Comparison of ENCODE assay signal across 21 cellular contexts in the genomic region with DNA sequence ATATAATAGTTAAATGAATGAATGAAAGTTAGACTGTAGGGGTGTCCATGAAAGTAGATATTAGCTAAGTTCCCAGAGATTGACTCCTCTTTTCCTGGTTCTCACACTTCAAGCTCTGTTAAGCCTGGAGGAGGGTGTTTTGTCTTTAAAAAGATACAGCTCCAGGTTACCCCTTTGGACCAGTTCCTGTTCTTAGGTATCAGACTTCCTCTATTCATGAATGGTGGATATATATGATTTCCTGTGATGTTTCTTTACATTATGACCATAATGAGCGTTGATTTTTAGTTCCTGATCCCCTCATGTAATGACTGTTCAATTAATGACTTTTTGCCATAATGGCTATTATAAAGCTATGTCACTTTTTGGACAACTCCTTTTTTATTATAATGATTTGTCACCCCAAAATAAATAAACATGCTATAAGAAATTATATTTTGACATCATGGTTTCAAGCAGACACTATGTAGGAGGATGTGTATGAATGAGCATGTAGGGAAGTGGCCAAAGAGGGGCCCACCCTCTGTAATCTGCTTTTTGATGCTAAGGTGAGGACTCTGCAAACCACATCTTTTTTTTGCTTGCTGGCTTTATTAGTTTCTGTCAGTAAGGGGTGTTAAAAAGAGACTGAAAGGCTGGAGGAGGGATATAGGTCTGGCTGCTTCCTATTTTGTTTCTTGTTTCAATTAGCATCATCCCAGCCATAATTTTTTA. TPM values are rescaled to one million over a fixed set of nuclear protein-coding genes. Genes with fewer than 3 reads are reported as not detected.
DNase-seq lines count a peak whose midpoint lies in the region; ATAC-seq, FAIRE-seq and TF ChIP-seq lines count a peak whose summit lies in the region.
"Not testable (repeated sequence)": the region's sequence is repeated elsewhere in the genome, so short reads cannot be mapped to it uniquely, and the experiment has no call there.
"Had no signal": no experiment of that assay in that cellular context is flagged by ENCODE, and none has a peak within 500 bp of the region (broad histone marks: within the 10 kb centered on the region; RNA-seq: fewer than 3 reads in every experiment).

No MANE protein-coding gene starts in this region.

- H3K36me3 ChIP-seq in DND-41 (ENCODE audit: insufficient read depth, low read length); GM12878 (ENCODE audit: control insufficient read depth in 2 of 2, insufficient read depth in 2 of 2, low read length in 1 of 2): not testable (repeated sequence)

- H3K9me3 Mint-ChIP-seq in central memory CD8-positive, alpha-beta T cell; memory B cell; naive B cell; stimulated activated memory B cell treated with anti-CD40 and anti-IgM and Interleukin-4, amounts not matched to agents 10 μg/mL and 1 μg/mL and 100 μg/mL, for 72 hours; stimulated activated naive B cell treated with anti-CD40 and anti-IgM and Interleukin-4, amounts not matched to agents 10 μg/mL and 1 μg/mL and 100 μg/mL, for 72 hours; stimulated activated naive CD8-positive, alpha-beta T cell treated with anti-CD3 and anti-CD28 coated beads, Interleukin-15, amount 100 ng/mL, for 72 hours: not testable (repeated sequence)

- not testable (repeated sequence) for H3K9ac ChIP-seq in DND-41 (ENCODE audit: low read depth, low read length); GM12878 (ENCODE audit: control insufficient read depth, insufficient read depth, low read length)

- TF ChIP-seq EP300 in GM12878 (IDR thresholded peaks at IDR 0.05; ENCODE audit: borderline replicate concordance in 1 of 2, control insufficient read depth in 1 of 2, low read depth in 2 of 2, low read length in 2 of 2) = not testable (repeated sequence)

- SMC1A ChIA-PET in GM12878 (lab: Charles Lee; ENCODE audit: uncharacterized antibody, unreplicated experiment) = not testable (repeated sequence)

- H3K36me3 Mint-ChIP-seq in central memory CD8-positive, alpha-beta T cell (ENCODE audit: insufficient read depth); memory B cell; naive B cell; stimulated activated memory B cell treated with anti-CD40 and anti-IgM and Interleukin-4, amounts not matched to agents 10 μg/mL and 1 μg/mL and 100 μg/mL, for 72 hours; stimulated activated naive B cell treated with anti-CD40 and anti-IgM and Interleukin-4, amounts not matched to agents 10 μg/mL and 1 μg/mL and 100 μg/mL, for 72 hours: not testable (repeated sequence)

- not testable (repeated sequence) for H3K27ac ChIP-seq in DND-41 (ENCODE audit: low read length); GM12878 (ENCODE audit: control insufficient read depth, insufficient read depth)

- H3K79me2 ChIP-seq in DND-41 (ENCODE audit: insufficient read depth, low read length); GM12878 (ENCODE audit: control insufficient read depth, insufficient read depth, low read length): not testable (repeated sequence)

- H3K4me1 Mint-ChIP-seq in central memory CD8-positive, alpha-beta T cell; memory B cell; naive B cell; stimulated activated memory B cell treated with anti-CD40 and anti-IgM and Interleukin-4, amounts not matched to agents 10 μg/mL and 1 μg/mL and 100 μg/mL, for 72 hours; stimulated activated naive B cell treated with anti-CD40 and anti-IgM and Interleukin-4, amounts not matched to agents 10 μg/mL and 1 μg/mL and 100 μg/mL, for 72 hours; stimulated activated naive CD8-positive, alpha-beta T cell treated with anti-CD3 and anti-CD28 coated beads, Interleukin-15, amount 100 ng/mL, for 72 hours: not testable (repeated sequence)

- POLR2A ChIA-PET in GM12878 (lab: Charles Lee) = not testable (repeated sequence)

- FAIRE-seq in GM12878 (lab: Jason Lieb, UNC) = not testable (repeated sequence)

- in situ Hi-C loops in GM12878 (cut with MboI) = not testable (repeated sequence)

- intact Hi-C loops in GM12878 (cut with micrococcal nuclease; ENCODE audit: unreplicated experiment) = not testable (repeated sequence)

- not testable (repeated sequence) for DNase-seq in DND-41; GM12878 (ENCODE audit: low read depth, low spot score); central memory CD8-positive, alpha-beta T cell (ENCODE audit: low spot score in 2 of 2); memory B cell (ENCODE audit: low spot score in 2 of 2); stimulated activated naive B cell treated with anti-CD40 and anti-IgM and Interleukin-4, amounts not matched to agents 10 μg/mL and 1 μg/mL and 100 μg/mL, for 72 hours; stimulated activated naive CD8-positive, alpha-beta T cell treated with anti-CD3 and anti-CD28 coated beads, Interleukin-15, amount 100 ng/mL, for 72 hours
- DNase-seq in naive B cell = peak; percentile 3

- RAD21 ChIA-PET in GM12878 (lab: Charles Lee; ENCODE audit: unreplicated experiment) = not testable (repeated sequence)

- WGBS in GM12878 (ENCODE audit: insufficient coverage, insufficient replicate concordance, low lambda C conversion rate, missing lambda C conversion rate) = no CpG with 5 or more reads among the region's 1 CpG

- not testable (repeated sequence) for H3K4me3 ChIP-seq in DND-41 (ENCODE audit: low read depth in 1 of 2, low read length in 2 of 2); GM12878

- H2AFZ ChIP-seq in DND-41 (ENCODE audit: low read depth, low read length); GM12878 (ENCODE audit: control insufficient read depth, low read depth, low read length): not testable (repeated sequence)

- not testable (repeated sequence) for TF ChIP-seq POLR2A in GM12878 (IDR thresholded peaks at IDR 0.05; ENCODE audit: low read depth, low read length)

- H3K27me3 Mint-ChIP-seq in central memory CD8-positive, alpha-beta T cell; memory B cell; naive B cell; stimulated activated memory B cell treated with anti-CD40 and anti-IgM and Interleukin-4, amounts not matched to agents 10 μg/mL and 1 μg/mL and 100 μg/mL, for 72 hours; stimulated activated naive B cell treated with anti-CD40 and anti-IgM and Interleukin-4, amounts not matched to agents 10 μg/mL and 1 μg/mL and 100 μg/mL, for 72 hours; stimulated activated naive CD8-positive, alpha-beta T cell treated with anti-CD3 and anti-CD28 coated beads, Interleukin-15, amount 100 ng/mL, for 72 hours: not testable (repeated sequence)

- not testable (repeated sequence) for TF ChIP-seq RAD21 in GM12878 (IDR thresholded peaks at IDR 0.05; ENCODE audit: insufficient read depth, low read depth, low read length)

- ATAC-seq in DND-41 (ENCODE audit: insufficient read depth, low read depth) = 0 out of 3 replicates have a peak, but pooled peaks have one; percentile 42
- peak; percentile 36; the same call in 2 of the 3 replicates for ATAC-seq in GM12878
- peak; percentile 14 for ATAC-seq in central memory CD8-positive, alpha-beta T cell (replicated peaks; ENCODE audit: extremely low read depth, poor library complexity, severe bottlenecking)
- ATAC-seq in memory B cell (ENCODE audit: low read depth) = peak; percentile 43
- ATAC-seq in naive B cell (ENCODE audit: low read depth in 2 of 2) = peak; percentile 67 to 87
- ATAC-seq in stimulated activated memory B cell treated with anti-CD40 and anti-IgM and Interleukin-4, amounts not matched to agents 10 μg/mL and 1 μg/mL and 100 μg/mL, for 72 hours = peak; percentile 41
- peak; percentile 90 to 93 for ATAC-seq in stimulated activated naive B cell treated with anti-CD40 and anti-IgM and Interleukin-4, amounts not matched to agents 10 μg/mL and 1 μg/mL and 100 μg/mL, for 72 hours (replicated peaks)
- ATAC-seq in stimulated activated naive CD8-positive, alpha-beta T cell treated with anti-CD3 and anti-CD28 coated beads, Interleukin-15, amount 100 ng/mL, for 72 hours = peak; percentile 73

- not testable (repeated sequence) for BruUV-seq in GM12878 (replicated peaks; lab: Mats Ljungman, UMichigan)

- H3K9me3 ChIP-seq in DND-41 (ENCODE audit: insufficient read depth, low read length, severe bottlenecking); GM12878 (replicated peaks; ENCODE audit: control insufficient read depth, insufficient read depth, low read length): not testable (repeated sequence)

- peaks cover 22% of the 10 kb centered on the region for H3K4me1 ChIP-seq in DND-41 (ENCODE audit: insufficient read depth, low read length)
- H3K4me1 ChIP-seq in GM12878 (ENCODE audit: control insufficient read depth, insufficient read depth, low read length) = not testable (repeated sequence)

- H3K27ac Mint-ChIP-seq in central memory CD8-positive, alpha-beta T cell (ENCODE audit: low read depth); memory B cell; stimulated activated memory B cell treated with anti-CD40 and anti-IgM and Interleukin-4, amounts not matched to agents 10 μg/mL and 1 μg/mL and 100 μg/mL, for 72 hours; stimulated activated naive B cell treated with anti-CD40 and anti-IgM and Interleukin-4, amounts not matched to agents 10 μg/mL and 1 μg/mL and 100 μg/mL, for 72 hours; stimulated activated naive CD8-positive, alpha-beta T cell treated with anti-CD3 and anti-CD28 coated beads, Interleukin-15, amount 100 ng/mL, for 72 hours: not testable (repeated sequence)
- H3K27ac Mint-ChIP-seq in naive B cell = peak overlapping the region in 1 of 6 donors; percentile 47

- CTCF ChIA-PET in GM12878 (lab: Yijun Ruan, JAX) = not testable (repeated sequence)

- not testable (repeated sequence) for TF ChIP-seq CTCF in DND-41 (IDR thresholded peaks at IDR 0.05; ENCODE audit: borderline replicate concordance, extremely low read depth, low read length, poor library complexity, severe bottlenecking); GM12878 (IDR thresholded peaks at IDR 0.05 in 2 of 3, conservative IDR thresholded peaks at IDR 0.05 in 1 of 3; ENCODE audit: control insufficient read depth in 2 of 3, extremely low read depth in 1 of 3, insufficient read depth in 1 of 3, low read depth in 3 of 3, low read length in 3 of 3)

- H3K4me3 Mint-ChIP-seq in central memory CD8-positive, alpha-beta T cell; memory B cell; stimulated activated memory B cell treated with anti-CD40 and anti-IgM and Interleukin-4, amounts not matched to agents 10 μg/mL and 1 μg/mL and 100 μg/mL, for 72 hours; stimulated activated naive B cell treated with anti-CD40 and anti-IgM and Interleukin-4, amounts not matched to agents 10 μg/mL and 1 μg/mL and 100 μg/mL, for 72 hours; stimulated activated naive CD8-positive, alpha-beta T cell treated with anti-CD3 and anti-CD28 coated beads, Interleukin-15, amount 100 ng/mL, for 72 hours: not testable (repeated sequence)
- H3K4me3 Mint-ChIP-seq in naive B cell = peak overlapping the region in 1 of 8 donors; percentile 70

- not testable (repeated sequence) for H3K4me2 ChIP-seq in DND-41 (ENCODE audit: insufficient read depth, low read length); GM12878 (ENCODE audit: control insufficient read depth, insufficient read depth)

- H4K20me1 ChIP-seq in DND-41 (ENCODE audit: insufficient read depth, low read length); GM12878 (ENCODE audit: control insufficient read depth, insufficient read depth): not testable (repeated sequence)

- H3K27me3 ChIP-seq in DND-41 (ENCODE audit: insufficient read depth, low read length, poor library complexity); GM12878 (replicated peaks in 1 of 2; ENCODE audit: control insufficient read depth in 2 of 2, insufficient read depth in 2 of 2, low read length in 1 of 2): not testable (repeated sequence)

RNA-seq across cellular contexts. Expression of gene FCGR1A, which starts 18.2 kb away (rescaled TPM):
- total RNA-seq in GM12878 (2013; cell fraction: nucleolus; rRNA removed) = not detected in 2 replicates
- not detected in 2 replicates for total RNA-seq in GM12878 (2014; rRNA removed)
- not detected in 2 replicates for total RNA-seq in GM12878 (2014; rRNA removed; fragmentation: Illumina TruSeq; extraction: Trizol)
- not detected in 2 replicates for total RNA-seq in GM12878 (2021)
- not detected for polyA plus RNA-seq in GM12878 (2011; ENCODE audit: low read depth)
- polyA plus RNA-seq in GM12878 (2011; rRNA removed) = not detected in 2 replicates
- not detected in 2 replicates for polyA plus RNA-seq in GM12878 (2011; cell fraction: cytosol; rRNA removed)
- polyA plus RNA-seq in GM12878 (2011; cell fraction: nucleus; rRNA removed) = not detected in 2 replicates
- polyA plus RNA-seq in GM12878 (2012) = not detected in 2 replicates
- not detected in 2 replicates for polyA plus RNA-seq in GM12878 (2014; fragmentation: Illumina TruSeq; extraction: Trizol)
- polyA plus RNA-seq in GM12878 (2014; fragmentation: Nextera tagmentation; extraction: Ambion mirVana) = not detected
- polyA plus RNA-seq in GM12878 (2014; rRNA removed) = not detected in 2 replicates
- not detected for polyA plus RNA-seq in GM12878 (2016; fragmentation: Nextera tagmentation; extraction: Ambion mirVana)
- not detected in 2 replicates for polyA minus RNA-seq in GM12878 (2011; rRNA and poly(A)+ RNA removed)
- not detected in 2 replicates for polyA minus RNA-seq in GM12878 (2011; cell fraction: cytosol; rRNA and poly(A)+ RNA removed)
- not detected in 2 replicates for polyA minus RNA-seq in GM12878 (2011; cell fraction: nucleus; rRNA and poly(A)+ RNA removed)
- not detected for polyA plus RNA-seq in naive B cell (ENCODE audit: low read depth in 6 of 6)
- total RNA-seq: A172; A673; B cell; Caco-2; Calu3; CD4-positive, CD25-positive, alpha-beta regulatory T cell; CD8-positive, alpha-beta memory T cell; CD8-positive, alpha-beta T cell; Daoy had no signal
- polyA plus RNA-seq: A549; AG04450; BJ; CD4-positive, alpha-beta memory T cell; CD4-positive, CD25-positive, alpha-beta regulatory T cell; CD8-positive, alpha-beta memory T cell had no signal

Comparison
In these comparisons a context has a peak if more than half of its experiments do, and no peak if none do; other contexts are left out.
1. ATAC-seq: peak in every context shown above with its lines; median percentile 92 in stimulated activated naive B cell treated with anti-CD40 and anti-IgM and Interleukin-4, amounts not matched to agents 10 μg/mL and 1 μg/mL and 100 μg/mL, for 72 hours; 77 in naive B cell; 73 in stimulated activated naive CD8-positive, alpha-beta T cell treated with anti-CD3 and anti-CD28 coated beads, Interleukin-15, amount 100 ng/mL, for 72 hours; 43 in memory B cell; 42 in DND-41; 41 in stimulated activated memory B cell treated with anti-CD40 and anti-IgM and Interleukin-4, amounts not matched to agents 10 μg/mL and 1 μg/mL and 100 μg/mL, for 72 hours; 36 in GM12878; 14 in central memory CD8-positive, alpha-beta T cell.